ENCODE assay signal across 8 cellular contexts in genomic region chr6:166626177-166627038, GRCh38. TPM values are rescaled to one million over a fixed set of nuclear protein-coding genes. Genes with fewer than 3 reads are reported as not detected.
DNase-seq lines count a peak whose midpoint lies in the region; ATAC-seq and TF ChIP-seq lines count a peak whose summit lies in the region.

No MANE protein-coding gene starts in this region.

- no peaks in the 10 kb centered on the region for H3K36me3 ChIP-seq in heart left ventricle
- no peaks in the 10 kb centered on the region for H3K36me3 ChIP-seq in psoas muscle (ENCODE audit: insufficient read depth in 1 of 2, low read depth in 1 of 2)

- no peaks in the 10 kb centered on the region for H3K9me3 ChIP-seq in heart left ventricle
- H3K9me3 ChIP-seq in psoas muscle = no peaks in the 10 kb centered on the region

- DNase-seq in ELR (ENCODE audit: low read depth) (peak; percentile 22), NCI-H526 (lab: John Stamatoyannopoulos, UW) (peak; percentile 54 to 88), heart left ventricle (peak in 2 of 5 donors; percentile 35 to 58), psoas muscle (peak in 1 of 2 donors; percentile 70), KG1 (lab: John Stamatoyannopoulos, UW) (no peak)
- DNase-seq in activated naive CD4-positive, alpha-beta T cell treated with anti-CD3 and anti-CD28 coated beads, Interleukin-2, amount 50 U/mL, for 16 hours = peak; percentile 39

- ATAC-seq in HG02840 (IDR thresholded peaks at IDR 0.05; ENCODE audit: low FRiP score, unreplicated experiment) = peak; percentile 4
- ATAC-seq in heart left ventricle = no peak
- ATAC-seq in psoas muscle = no peak
- no peak for ATAC-seq in HG02588 (IDR thresholded peaks at IDR 0.05; ENCODE audit: unreplicated experiment)

- intact Hi-C loops in heart left ventricle (cut with DNase I) = loop anchor here (2.0 to 10.0 kb wide), 12 partner anchors 39 to 139 kb away; partner anchors contain the start of gene RAMACL (in 1 of the 10)
- intact Hi-C loops in psoas muscle (cut with DNase I) = loop anchor here (5.0 kb wide), 2 partner anchors 64 to 69 kb away; no protein-coding TSS in a partner anchor

- peak overlapping the region; percentile 58 to 96 (median 90) for H3K4me3 ChIP-seq in heart left ventricle
- peak overlapping the region; percentile 80 for H3K4me3 ChIP-seq in psoas muscle

- H3K27ac ChIP-seq in heart left ventricle (peak overlapping the region; percentile 72 to 94 (median 82)), psoas muscle (peak overlapping the region; percentile 58)

- TF ChIP-seq POLR2A in heart left ventricle (IDR thresholded peaks at IDR 0.05) = no peak

- WGBS in heart left ventricle, 4 donors = 1 to 2% (median 2%) methylated on average over 28 to 67 of the region's 67 CpGs
- 2 to 3% (median 2%) methylated on average over 62 to 67 of the region's 67 CpGs for WGBS in psoas muscle, 3 donors

- H3K4me1 ChIP-seq in heart left ventricle (peaks cover 6 to 71% (median 35%) of the 10 kb centered on the region in 12 donors), psoas muscle (peaks cover 52% of the 10 kb centered on the region)

- TF ChIP-seq CTCF in heart left ventricle (IDR thresholded peaks at IDR 0.05) = no peak
- no peak for TF ChIP-seq CTCF in psoas muscle (IDR thresholded peaks at IDR 0.05)

- H3K27me3 ChIP-seq in heart left ventricle = no peaks in the 10 kb centered on the region
- H3K27me3 ChIP-seq in psoas muscle (ENCODE audit: insufficient read depth in 3 of 3, low read length in 2 of 3) = no peaks in the 10 kb centered on the region

RNA-seq across cellular contexts. Expression of gene RPS6KA2, which starts 0.6 kb away (rescaled TPM):
- total RNA-seq in heart left ventricle = 100 to 1,000 TPM in 2 of 9 donors, 10 to 100 TPM in 7; 66.5 to 171 (median 91.6) TPM
- polyA plus RNA-seq in heart left ventricle = 100 to 1,000 TPM in 1 of 2 donors, 10 to 100 TPM in 1; 23.0 to 157 TPM
- 10 to 100 TPM; 14.2 to 40.4 (median 28.4) TPM for total RNA-seq in psoas muscle
- polyA plus RNA-seq in psoas muscle = 10 to 100 TPM in 1 of 3 donors, 1 to 10 TPM in 2; 7.8 to 26.7 (median 8.0) TPM

RNA-seq across cellular contexts. Expression of gene RAMACL, which starts 39.9 kb away (rescaled TPM):
- total RNA-seq in heart left ventricle (1 to 10 TPM in 3 of 9 donors, under 1 TPM in 6; 0.27 to 2.0 (median 0.69) TPM), psoas muscle (1 to 10 TPM in 1 of 4 donors, under 1 TPM in 3; 0.17 to 1.3 (median 0.72) TPM)
- polyA plus RNA-seq in heart left ventricle (under 1 TPM; 0.35 to 0.88 TPM), psoas muscle (under 1 TPM; 0.25 to 0.48 (median 0.38) TPM)
